In the genomic region with DNA sequence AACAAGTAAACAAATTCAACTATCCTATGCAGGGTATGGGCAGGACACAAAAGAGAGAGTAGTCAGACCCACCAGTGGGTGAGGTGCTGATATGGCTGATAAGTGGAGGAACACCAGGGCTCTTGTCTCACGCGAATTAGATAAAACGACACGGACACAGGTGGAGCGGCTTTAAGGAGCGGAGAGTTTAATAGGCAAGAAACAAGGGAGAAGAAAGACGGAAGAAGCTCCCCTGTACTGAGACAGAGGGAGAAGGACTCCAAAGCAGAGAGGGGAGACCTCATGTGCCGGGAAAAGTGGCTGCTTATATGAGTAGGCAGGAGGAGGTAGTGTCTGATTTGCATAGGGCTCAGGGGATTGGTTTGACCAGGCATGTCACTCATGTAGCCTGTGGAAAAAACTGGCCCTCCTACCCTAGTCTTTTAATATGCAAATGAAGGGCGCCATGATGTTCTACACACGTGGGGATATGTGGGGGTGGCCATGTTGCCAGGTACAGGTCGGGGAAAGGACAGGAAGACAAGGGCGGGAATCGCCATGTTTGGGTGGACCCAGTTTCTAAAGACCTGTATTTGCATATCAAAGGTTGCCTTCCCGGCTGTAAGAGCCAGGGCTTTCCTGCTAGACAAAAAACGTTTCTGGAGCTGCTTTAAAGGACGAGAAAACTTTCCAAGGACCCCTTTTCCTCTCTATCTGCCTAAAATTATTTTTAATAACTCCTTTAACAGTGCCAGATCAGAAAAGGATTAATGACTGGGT, we compare ENCODE assay signal across 8 cellular contexts. TPM values are rescaled to one million over a fixed set of nuclear protein-coding genes. Genes with fewer than 3 reads are reported as not detected.
A peak's percentile ranks its signal among the peaks of the same experiment; 100 is the strongest.
DNase-seq lines count a peak whose midpoint lies in the region; ATAC-seq, FAIRE-seq and TF ChIP-seq lines count a peak whose summit lies in the region.

No MANE protein-coding gene starts in this region.

- no peaks in the 10 kb centered on the region for H3K9me3 ChIP-seq in left lung

- DNase-seq in GM12891 (ENCODE audit: insufficient read length, low spot score) (peak; percentile 40), NCI-H2029 (lab: John Stamatoyannopoulos, UW) (peak; percentile 98), coronary artery (ENCODE audit: low spot score) (peak; percentile 74), left lung (peak in 1 of 2 donors; percentile 85), HTR-8/SVneo (ENCODE audit: insufficient read length, low spot score) (no peak)
- DNase-seq in activated CD4-positive, alpha-beta T cell treated with anti-CD3 and anti-CD28 coated beads for 4 hours: peak; percentile 74 to 82
- DNase-seq in stimulated activated CD4-positive, alpha-beta T cell treated with anti-CD3 and anti-CD28 coated beads, Interleukin-2, amount 100 ng/mL, for 48 hours: peak; percentile 59 to 63

- peak; percentile 87 for ATAC-seq in HG02759 (IDR thresholded peaks at IDR 0.05; ENCODE audit: unreplicated experiment)
- peak; percentile 93 for ATAC-seq in left lung

- peak; percentile 96 for TF ChIP-seq POLR2A in GM12891 (IDR thresholded peaks at IDR 0.05; ENCODE audit: low read depth, low read length)

- FAIRE-seq in GM12891 (lab: Jason Lieb, UNC): peak; percentile 98
- no peak for FAIRE-seq in HTR-8/SVneo (lab: Jason Lieb, UNC)

- H3K4me3 ChIP-seq in coronary artery (peak overlapping the region; percentile 52), left lung (peak overlapping the region; percentile 10 to 34)

- H3K4me1 ChIP-seq in left lung: peaks cover 0 to 13% of the 10 kb centered on the region in 2 donors

- intact Hi-C loops in left lung (cut with DNase I): no loop called here

- TF ChIP-seq CTCF in coronary artery (IDR thresholded peaks at IDR 0.05): no peak
- TF ChIP-seq CTCF in left lung (IDR thresholded peaks at IDR 0.05): no peak

- no peak overlapping the region for H3K27ac ChIP-seq in coronary artery
- peak overlapping the region; percentile 60 to 74 for H3K27ac ChIP-seq in left lung

- H3K36me3 ChIP-seq in left lung: no peaks in the 10 kb centered on the region

- H3K27me3 ChIP-seq in left lung: no peaks in the 10 kb centered on the region

TF ChIP-seq in GM12891, 5 proteins besides CTCF, POLR2A, EP300 and RAD21:
- peak; percentile 99 for TF ChIP-seq POU2F2 (IDR thresholded peaks at IDR 0.05; ENCODE audit: low read depth, low read length)
- no peak for TF ChIP-seq SPI1 (IDR thresholded peaks at IDR 0.05; ENCODE audit: low read depth, low read length)
- TF ChIP-seq POLR2AphosphoS5 (IDR thresholded peaks at IDR 0.05; ENCODE audit: low read depth, low read length): peak; percentile 96
- TF ChIP-seq PAX5 (IDR thresholded peaks at IDR 0.05; ENCODE audit: insufficient read depth, low read length, severe bottlenecking): no peak
- peak; percentile 74; the same call in 1 of the 2 replicates for TF ChIP-seq TAF1 (IDR thresholded peaks at IDR 0.05; ENCODE audit: low read depth, low read length)

RNA-seq across cellular contexts. Expression of gene RPGRIP1, which starts 28.8 kb away (rescaled TPM):
- 0.13 TPM for polyA plus RNA-seq in GM12891 (2012; ENCODE audit: low read depth, missing spikeins)
- 1 to 10 TPM in 1 of 2 donors, under 1 TPM in 1; 0.41 to 1.3 TPM for total RNA-seq in left lung

RNA-seq across cellular contexts. Expression of gene HNRNPC, which starts 39.4 kb away (rescaled TPM):
- 626 TPM for polyA plus RNA-seq in GM12891 (2012; ENCODE audit: low read depth, missing spikeins)
- total RNA-seq in left lung: 100 to 1,000 TPM; 377 to 427 TPM

Comparison
In these comparisons a context has a peak if more than half of its experiments do, and no peak if none do; other contexts are left out.
1. H3K27ac ChIP-seq: peak in left lung (2 of 2); none in coronary artery (0 of 2).